9 cellular contexts compared by ENCODE assay signal in genomic region chr1:27099154-27099903, GRCh38. TPM values are rescaled to one million over a fixed set of nuclear protein-coding genes. Genes with fewer than 3 reads are reported as not detected.
DNase-seq lines count a peak whose midpoint lies in the region; ATAC-seq and TF ChIP-seq lines count a peak whose summit lies in the region.
"Had no signal": no experiment of that assay in that cellular context is flagged by ENCODE, and none has a peak within 500 bp of the region (broad histone marks: within the 10 kb centered on the region; RNA-seq: fewer than 3 reads in every experiment).

No MANE protein-coding gene starts in this region.

- peak overlapping the region; percentile 80 for H3K27ac ChIP-seq in osteoblast (ENCODE audit: low read depth, low read length)

- peaks cover 7% of the 10 kb centered on the region for H3K36me3 Mint-ChIP-seq in activated CD4-positive, alpha-beta T cell treated with anti-CD3 and anti-CD28 coated beads, Interleukin-2, amount 10 ng/mL, durations not matched to agents 24 days and 14 days (ENCODE audit: low read depth)
- H3K36me3 Mint-ChIP-seq: activated naive CD4-positive, alpha-beta T cell treated with anti-CD3 and anti-CD28 coated beads, Interleukin-2, amount 50 U/mL, for 24 hours had no signal

- H3K27me3 ChIP-seq in osteoblast (ENCODE audit: insufficient read depth, low read length) = no peaks in the 10 kb centered on the region

- H3K27ac Mint-ChIP-seq in activated CD4-positive, alpha-beta T cell treated with anti-CD3 and anti-CD28 coated beads, Interleukin-2, amount 10 ng/mL, durations not matched to agents 24 days and 14 days = peak overlapping the region; percentile 87

- H3K9me3 Mint-ChIP-seq in activated CD4-positive, alpha-beta T cell treated with anti-CD3 and anti-CD28 coated beads, Interleukin-2, amount 10 ng/mL, durations not matched to agents 24 days and 14 days = no peaks in the 10 kb centered on the region
- H3K9me3 Mint-ChIP-seq: activated naive CD4-positive, alpha-beta T cell treated with anti-CD3 and anti-CD28 coated beads, Interleukin-2, amount 50 U/mL, for 24 hours had no signal

- H3K27me3 Mint-ChIP-seq in activated CD4-positive, alpha-beta T cell treated with anti-CD3 and anti-CD28 coated beads, Interleukin-2, amount 10 ng/mL, durations not matched to agents 24 days and 14 days = no peaks in the 10 kb centered on the region
- H3K27me3 Mint-ChIP-seq: activated naive CD4-positive, alpha-beta T cell treated with anti-CD3 and anti-CD28 coated beads, Interleukin-2, amount 50 U/mL, for 24 hours had no signal

- peaks cover 14% of the 10 kb centered on the region for H3K4me1 Mint-ChIP-seq in activated CD4-positive, alpha-beta T cell treated with anti-CD3 and anti-CD28 coated beads, Interleukin-2, amount 10 ng/mL, durations not matched to agents 24 days and 14 days

- no peak overlapping the region for H3K4me3 Mint-ChIP-seq in activated CD4-positive, alpha-beta T cell treated with anti-CD3 and anti-CD28 coated beads, Interleukin-2, amount 10 ng/mL, durations not matched to agents 24 days and 14 days
- H3K4me3 Mint-ChIP-seq: activated naive CD4-positive, alpha-beta T cell treated with anti-CD3 and anti-CD28 coated beads, Interleukin-2, amount 50 U/mL, for 24 hours had no signal

- H2AFZ ChIP-seq in osteoblast (ENCODE audit: low read length) = peak overlapping the region; percentile 67

- intact Hi-C loops in activated CD4-positive, alpha-beta T cell treated with anti-CD3 and anti-CD28 coated beads, Interleukin-2, amount 10 ng/mL, durations not matched to agents 24 days and 14 days (cut with micrococcal nuclease) = no loop called here

- H3K4me2 ChIP-seq in osteoblast (ENCODE audit: insufficient read depth, low read length) = peak overlapping the region; percentile 69

- no peak for ATAC-seq in HG02759 (IDR thresholded peaks at IDR 0.05; ENCODE audit: unreplicated experiment)

- H3K4me1 ChIP-seq in osteoblast (ENCODE audit: insufficient read depth, low read length) = peaks cover 21% of the 10 kb centered on the region

- H3K9me3 ChIP-seq in osteoblast (ENCODE audit: low read depth, low read length) = no peaks in the 10 kb centered on the region

- H4K20me1 ChIP-seq in osteoblast (ENCODE audit: insufficient read depth, low read length) = no peaks in the 10 kb centered on the region

- DNase-seq in activated CD4-positive, alpha-beta T cell treated with anti-CD3 and anti-CD28 coated beads, Interleukin-2, amount 10 ng/mL, durations not matched to agents 24 days and 14 days = no peak
- DNase-seq in activated CD4-positive, alpha-beta T cell treated with anti-CD3 and anti-CD28 coated beads for 1 hour = no peak
- DNase-seq in HuH-7.5 (ENCODE audit: low spot score) (peak; percentile 35), SW480 (ENCODE audit: low spot score) (peak; percentile 54), fibroblast of gingiva (ENCODE audit: low read depth) (peak; percentile 74), osteoblast (ENCODE audit: insufficient read length, low spot score, missing footprints) (peak; percentile 96), GF-D8 (lab: John Stamatoyannopoulos, UW) (no peak)

- TF ChIP-seq CTCF in osteoblast (IDR thresholded peaks at IDR 0.05; ENCODE audit: extremely low read depth, low read depth, low read length) = no peak

- peak overlapping the region; percentile 36 for H3K4me3 ChIP-seq in osteoblast (ENCODE audit: insufficient read depth, low read length)

- no peaks in the 10 kb centered on the region for H3K79me2 ChIP-seq in osteoblast (ENCODE audit: insufficient read depth, low read length)

- H3K36me3 ChIP-seq in osteoblast (ENCODE audit: insufficient read depth, low read length) = peaks cover 4% of the 10 kb centered on the region

RNA-seq across cellular contexts. Expression of gene SLC9A1, which starts 55.6 kb away (rescaled TPM):
- total RNA-seq in activated CD4-positive, alpha-beta T cell treated with anti-CD3 and anti-CD28 coated beads, Interleukin-2, amount 10 ng/mL, durations not matched to agents 24 days and 14 days = 25.5 and 27.1 TPM in 2 replicates
- total RNA-seq in osteoblast = 6.2 and 7.6 TPM in 2 replicates

Comparison
In these comparisons a context has a peak if more than half of its experiments do, and no peak if none do; other contexts are left out.
1. DNase-seq: peak in HuH-7.5 (single experiment), SW480 (single experiment), fibroblast of gingiva (single experiment) and osteoblast (single experiment); none in activated CD4-positive, alpha-beta T cell treated with anti-CD3 and anti-CD28 coated beads, Interleukin-2, amount 10 ng/mL, durations not matched to agents 24 days and 14 days (single experiment), activated CD4-positive, alpha-beta T cell treated with anti-CD3 and anti-CD28 coated beads for 1 hour (single experiment) and GF-D8 (single experiment).